In genomic region chr22:27879923-27880322, GRCh38 we compare ENCODE assay signal across 8 cellular contexts. TPM values are rescaled to one million over a fixed set of nuclear protein-coding genes. Genes with fewer than 3 reads are reported as not detected.
DNase-seq lines count a peak whose midpoint lies in the region; ATAC-seq and TF ChIP-seq lines count a peak whose summit lies in the region.

No MANE protein-coding gene starts in this region.

- intact Hi-C loops in PC-9 (cut with micrococcal nuclease; ENCODE audit: unreplicated experiment), result loop anchor here (1.0 kb wide), 1 partner anchor 129 kb away; no protein-coding TSS in a partner anchor

- no peak for DNase-seq in activated naive CD8-positive, alpha-beta T cell treated with anti-CD3 and anti-CD28 coated beads, Interleukin-2, amount 50 U/mL, for 24 hours
- DNase-seq in activated naive CD8-positive, alpha-beta T cell treated with anti-CD3 and anti-CD28 coated beads for 36 hours, result no peak
- DNase-seq in PC-9, result no peak
- DNase-seq in epithelial cell of esophagus (ENCODE audit: low read depth), result peak; percentile 41
- peak; percentile 7 for DNase-seq in naive B cell
- no peak for DNase-seq in NCI-H2107 (lab: John Stamatoyannopoulos, UW)
- DNase-seq in putamen (ENCODE audit: low spot score), result no peak

- H3K36me3 Mint-ChIP-seq in activated naive CD8-positive, alpha-beta T cell treated with anti-CD3 and anti-CD28 coated beads, Interleukin-2, amount 50 U/mL, for 24 hours (ENCODE audit: low read depth), result peaks cover 22% of the 10 kb centered on the region
- peaks cover 15% of the 10 kb centered on the region for H3K36me3 Mint-ChIP-seq in activated naive CD8-positive, alpha-beta T cell treated with anti-CD3 and anti-CD28 coated beads for 36 hours
- H3K36me3 Mint-ChIP-seq in naive B cell, result no peaks in the 10 kb centered on the region

- no peaks in the 10 kb centered on the region for H3K27me3 Mint-ChIP-seq in activated naive CD8-positive, alpha-beta T cell treated with anti-CD3 and anti-CD28 coated beads, Interleukin-2, amount 50 U/mL, for 24 hours
- no peaks in the 10 kb centered on the region for H3K27me3 Mint-ChIP-seq in activated naive CD8-positive, alpha-beta T cell treated with anti-CD3 and anti-CD28 coated beads for 36 hours
- H3K27me3 Mint-ChIP-seq in naive B cell, result no peaks in the 10 kb centered on the region

- H3K4me2 ChIP-seq in PC-9, result no peak overlapping the region

- no peak overlapping the region for H3K27ac ChIP-seq in PC-9

- H2AFZ ChIP-seq in PC-9, result no peak overlapping the region

- peak; percentile 65 for TF ChIP-seq CTCF in PC-9 (conservative IDR thresholded peaks at IDR 0.05)
- peak; percentile 67 for TF ChIP-seq CTCF in epithelial cell of esophagus (IDR thresholded peaks at IDR 0.05; ENCODE audit: insufficient read depth, low read depth, low read length, missing control alignments)

- no peaks in the 10 kb centered on the region for H3K9me2 ChIP-seq in PC-9 (ENCODE audit: insufficient read depth)

- no TSS peak for BruUV-seq in PC-9 (replicated peaks; lab: Mats Ljungman, UMichigan)

- H3K4me1 ChIP-seq in PC-9 (replicated peaks; ENCODE audit: insufficient read depth), result no peaks in the 10 kb centered on the region

- H3K4me1 Mint-ChIP-seq in activated naive CD8-positive, alpha-beta T cell treated with anti-CD3 and anti-CD28 coated beads, Interleukin-2, amount 50 U/mL, for 24 hours, result peaks cover 46% of the 10 kb centered on the region
- H3K4me1 Mint-ChIP-seq in activated naive CD8-positive, alpha-beta T cell treated with anti-CD3 and anti-CD28 coated beads for 36 hours, result peaks cover 42% of the 10 kb centered on the region
- peaks cover 12 to 30% (median 17%) of the 10 kb centered on the region in 3 donors for H3K4me1 Mint-ChIP-seq in naive B cell

- H3K9me3 ChIP-seq in PC-9 (ENCODE audit: insufficient read depth, low read depth), result no peaks in the 10 kb centered on the region

- peaks cover 22% of the 10 kb centered on the region; the same call in 1 of the 2 replicates for H3K36me3 ChIP-seq in PC-9 (ENCODE audit: low read depth)

- H3K27ac Mint-ChIP-seq in activated naive CD8-positive, alpha-beta T cell treated with anti-CD3 and anti-CD28 coated beads, Interleukin-2, amount 50 U/mL, for 24 hours, result no peak overlapping the region
- no peak overlapping the region for H3K27ac Mint-ChIP-seq in activated naive CD8-positive, alpha-beta T cell treated with anti-CD3 and anti-CD28 coated beads for 36 hours
- H3K27ac Mint-ChIP-seq in naive B cell, result no peak overlapping the region

- peaks cover 61% of the 10 kb centered on the region for H4K20me1 ChIP-seq in PC-9 (ENCODE audit: insufficient read depth)

- ATAC-seq in activated naive CD8-positive, alpha-beta T cell treated with anti-CD3 and anti-CD28 coated beads, Interleukin-2, amount 50 U/mL, for 24 hours, result peak; percentile 48
- peak in 1 of 2 donors; percentile 61 for ATAC-seq in naive B cell (ENCODE audit: low read depth in 2 of 2)
- ATAC-seq in HG02884 (IDR thresholded peaks at IDR 0.05; ENCODE audit: unreplicated experiment), result no peak

- H3K4me3 Mint-ChIP-seq in activated naive CD8-positive, alpha-beta T cell treated with anti-CD3 and anti-CD28 coated beads, Interleukin-2, amount 50 U/mL, for 24 hours, result no peak overlapping the region
- no peak overlapping the region for H3K4me3 Mint-ChIP-seq in activated naive CD8-positive, alpha-beta T cell treated with anti-CD3 and anti-CD28 coated beads for 36 hours
- no peak overlapping the region for H3K4me3 Mint-ChIP-seq in naive B cell

- no peaks in the 10 kb centered on the region for H3K9me3 Mint-ChIP-seq in activated naive CD8-positive, alpha-beta T cell treated with anti-CD3 and anti-CD28 coated beads, Interleukin-2, amount 50 U/mL, for 24 hours
- no peaks in the 10 kb centered on the region for H3K9me3 Mint-ChIP-seq in activated naive CD8-positive, alpha-beta T cell treated with anti-CD3 and anti-CD28 coated beads for 36 hours
- H3K9me3 Mint-ChIP-seq in naive B cell, result no peaks in the 10 kb centered on the region

- CTCF ChIA-PET in PC-9 (lab: Charles Lee), result no interaction called here

- no peaks in the 10 kb centered on the region for H3K27me3 ChIP-seq in PC-9 (ENCODE audit: insufficient read depth, low read depth)

- H3K4me3 ChIP-seq in PC-9 (no peak overlapping the region), epithelial cell of esophagus (ENCODE audit: low read length) (no peak overlapping the region)

- POLR2A ChIA-PET in PC-9 (lab: Charles Lee; ENCODE audit: unreplicated experiment), result interaction anchor here (0.6 kb wide), 1 partner anchor 1052 kb away, joined by 5 read pairs; no protein-coding TSS in a partner anchor

- H3K79me2 ChIP-seq in PC-9 (ENCODE audit: low read depth), result peaks cover 40% of the 10 kb centered on the region

- peaks cover 18% of the 10 kb centered on the region; the same call in 1 of the 2 replicates for H3F3A ChIP-seq in PC-9 (ENCODE audit: insufficient read depth, low read depth)

RNA-seq across cellular contexts. Expression of gene PITPNB, which starts 39.1 kb away (rescaled TPM):
- 100 to 1,000 TPM; 109 to 124 TPM for total RNA-seq in activated naive CD8-positive, alpha-beta T cell treated with anti-CD3 and anti-CD28 coated beads for 36 hours
- total RNA-seq in PC-9 (2021), result 37.1 and 49.6 TPM in 2 replicates
- polyA plus RNA-seq in naive B cell (ENCODE audit: low read depth in 6 of 6), result 10 to 100 TPM; 55.7 to 77.5 (median 67.3) TPM

Comparison
In these comparisons a context has a peak if more than half of its experiments do, and no peak if none do; other contexts are left out.
1. DNase-seq: peak in epithelial cell of esophagus (single experiment) and naive B cell (single experiment); none in activated naive CD8-positive, alpha-beta T cell treated with anti-CD3 and anti-CD28 coated beads, Interleukin-2, amount 50 U/mL, for 24 hours (single experiment), activated naive CD8-positive, alpha-beta T cell treated with anti-CD3 and anti-CD28 coated beads for 36 hours (single experiment), PC-9 (0 of 2), NCI-H2107 (single experiment) and putamen (single experiment).